In genomic region chr17:74289688-74290087, GRCh38 we compare ENCODE assay signal across 18 cellular contexts. TPM values are rescaled to one million over a fixed set of nuclear protein-coding genes. Genes with fewer than 3 reads are reported as not detected.
DNase-seq lines count a peak whose midpoint lies in the region; ATAC-seq and TF ChIP-seq lines count a peak whose summit lies in the region.
"Had no signal": no experiment of that assay in that cellular context is flagged by ENCODE, and none has a peak within 500 bp of the region (broad histone marks: within the 10 kb centered on the region; RNA-seq: fewer than 3 reads in every experiment).

No MANE protein-coding gene starts in this region.

- H3K27ac ChIP-seq in prostate gland = no peak overlapping the region

- H3K4me3 Mint-ChIP-seq in activated CD4-positive, alpha-beta memory T cell treated with anti-CD3 and anti-CD28 coated beads, Interleukin-2, amount 10 ng/mL, durations not matched to agents 7 days and 5 days = no peak overlapping the region
- no peak overlapping the region for H3K4me3 Mint-ChIP-seq in stimulated activated memory B cell treated with anti-CD40 and anti-IgM and Interleukin-4, amounts not matched to agents 10 μg/mL and 1 μg/mL and 100 μg/mL, for 72 hours
- H3K4me3 Mint-ChIP-seq: B cell, H9, IgD-negative memory B cell had no signal

- no peak for TF ChIP-seq POLR2A in prostate gland (IDR thresholded peaks at IDR 0.05)

- peaks cover 44% of the 10 kb centered on the region for H3K4me1 Mint-ChIP-seq in activated CD4-positive, alpha-beta memory T cell treated with anti-CD3 and anti-CD28 coated beads, Interleukin-2, amount 10 ng/mL, durations not matched to agents 7 days and 5 days
- peaks cover 12% of the 10 kb centered on the region for H3K4me1 Mint-ChIP-seq in stimulated activated memory B cell treated with anti-CD40 and anti-IgM and Interleukin-4, amounts not matched to agents 10 μg/mL and 1 μg/mL and 100 μg/mL, for 72 hours
- H3K4me1 Mint-ChIP-seq: B cell had no signal

- peak overlapping the region; percentile 21 for H3K27ac Mint-ChIP-seq in activated CD4-positive, alpha-beta memory T cell treated with anti-CD3 and anti-CD28 coated beads, Interleukin-2, amount 10 ng/mL, durations not matched to agents 7 days and 5 days
- H3K27ac Mint-ChIP-seq in stimulated activated memory B cell treated with anti-CD40 and anti-IgM and Interleukin-4, amounts not matched to agents 10 μg/mL and 1 μg/mL and 100 μg/mL, for 72 hours = no peak overlapping the region
- H3K27ac Mint-ChIP-seq: B cell, H9 had no signal

- H3K36me3 Mint-ChIP-seq in activated CD4-positive, alpha-beta memory T cell treated with anti-CD3 and anti-CD28 coated beads, Interleukin-2, amount 10 ng/mL, durations not matched to agents 7 days and 5 days (ENCODE audit: low read depth) = no peaks in the 10 kb centered on the region
- no peaks in the 10 kb centered on the region for H3K36me3 Mint-ChIP-seq in stimulated activated memory B cell treated with anti-CD40 and anti-IgM and Interleukin-4, amounts not matched to agents 10 μg/mL and 1 μg/mL and 100 μg/mL, for 72 hours

- no peaks in the 10 kb centered on the region for H3K27me3 Mint-ChIP-seq in activated CD4-positive, alpha-beta memory T cell treated with anti-CD3 and anti-CD28 coated beads, Interleukin-2, amount 10 ng/mL, durations not matched to agents 7 days and 5 days
- H3K27me3 Mint-ChIP-seq in stimulated activated memory B cell treated with anti-CD40 and anti-IgM and Interleukin-4, amounts not matched to agents 10 μg/mL and 1 μg/mL and 100 μg/mL, for 72 hours = peaks cover 34% of the 10 kb centered on the region

- no peaks in the 10 kb centered on the region for H3K9me3 Mint-ChIP-seq in activated CD4-positive, alpha-beta memory T cell treated with anti-CD3 and anti-CD28 coated beads, Interleukin-2, amount 10 ng/mL, durations not matched to agents 7 days and 5 days
- peaks cover under 1% of the 10 kb centered on the region for H3K9me3 Mint-ChIP-seq in stimulated activated memory B cell treated with anti-CD40 and anti-IgM and Interleukin-4, amounts not matched to agents 10 μg/mL and 1 μg/mL and 100 μg/mL, for 72 hours

- H3K36me3 ChIP-seq in GM06990 (ENCODE audit: control insufficient read depth, insufficient read depth, low read length) (no peaks in the 10 kb centered on the region), prostate gland (no peaks in the 10 kb centered on the region)

- no peaks in the 10 kb centered on the region for H3K4me1 ChIP-seq in prostate gland (replicated peaks)

- POLR2A ChIA-PET in activated CD4-positive, alpha-beta memory T cell treated with anti-CD3 and anti-CD28 coated beads, Interleukin-2, amount 10 ng/mL, durations not matched to agents 7 days and 5 days (lab: Charles Lee) = no interaction called here
- POLR2A ChIA-PET in HEK293T (lab: Yijun Ruan, JAX) = no interaction called here

- TF ChIP-seq CTCF in GM06990 (IDR thresholded peaks at IDR 0.05; ENCODE audit: insufficient read depth, low read length, poor library complexity, severe bottlenecking) (no peak), prostate gland (IDR thresholded peaks at IDR 0.05) (no peak)

- WGBS in prostate gland = 79% methylated on average over 11 of the region's 11 CpGs

- CTCF ChIA-PET in activated CD4-positive, alpha-beta memory T cell treated with anti-CD3 and anti-CD28 coated beads, Interleukin-2, amount 10 ng/mL, durations not matched to agents 7 days and 5 days (lab: Charles Lee) = no interaction called here
- CTCF ChIA-PET in HEK293T (lab: Yijun Ruan, JAX) = no interaction called here

- H3K9me3 ChIP-seq in prostate gland = no peaks in the 10 kb centered on the region

- H3K4me3 ChIP-seq in GM06990 (replicated peaks; ENCODE audit: low read depth, low read length) (no peak overlapping the region), prostate gland (no peak overlapping the region)

- peak; percentile 48 for DNase-seq in Right ventricle myocardium inferior (ENCODE audit: missing footprints)
- no peak for DNase-seq in left ventricle myocardium superior
- peak; percentile 41 for DNase-seq in GM06990 (ENCODE audit: extremely low read depth, insufficient read length)
- DNase-seq in activated CD4-positive, alpha-beta memory T cell treated with anti-CD3 and anti-CD28 coated beads, Interleukin-2, amount 10 ng/mL, durations not matched to agents 7 days and 5 days = no peak
- DNase-seq in HEK293T (ENCODE audit: extremely low spot score) = no peak
- no peak for DNase-seq in prostate gland (ENCODE audit: low spot score)
- no peak for DNase-seq in NCI-H2107 treated with DMSO at 0.1 percent for 48 hours (lab: John Stamatoyannopoulos, UW; ENCODE audit: unreplicated experiment)
- DNase-seq: ACHN, H9, NCI-H187 treated with DMSO at 0.1 percent for 48 hours, NCI-H2171, NCI-H446 treated with DMSO at 0.1 percent for 48 hours, NCI-H774, SHP77 had no signal

- H3K27me3 ChIP-seq in GM06990 (replicated peaks; ENCODE audit: control insufficient read depth, insufficient read depth, low read length) (no peaks in the 10 kb centered on the region), prostate gland (replicated peaks; ENCODE audit: insufficient read depth) (no peaks in the 10 kb centered on the region)

- intact Hi-C loops in Right ventricle myocardium inferior (cut with DNase I) (no loop called here), left ventricle myocardium superior (cut with micrococcal nuclease) (no loop called here), prostate gland (cut with DNase I) (no loop called here)

- ATAC-seq in Right ventricle myocardium inferior (no peak), left ventricle myocardium superior (no peak)
- peak; percentile 47 for ATAC-seq in stimulated activated memory B cell treated with anti-CD40 and anti-IgM and Interleukin-4, amounts not matched to agents 10 μg/mL and 1 μg/mL and 100 μg/mL, for 72 hours

TF ChIP-seq in HEK293T, 16 proteins besides CTCF, POLR2A, EP300 and RAD21:
- TF ChIP-seq CTBP1 (IDR thresholded peaks at IDR 0.05; ENCODE audit: borderline replicate concordance) (no peak), PKNOX1 (IDR thresholded peaks at IDR 0.05) (no peak), ELF4 (IDR thresholded peaks at IDR 0.05) (no peak), BHLHE40 (IDR thresholded peaks at IDR 0.05; ENCODE audit: borderline replicate concordance) (no peak), SP1 (IDR thresholded peaks at IDR 0.05) (no peak)

RNA-seq across cellular contexts. Expression of gene DNAI2, which starts 15.7 kb away (rescaled TPM):
- total RNA-seq in Right ventricle myocardium inferior (not detected), left ventricle myocardium superior (not detected), prostate gland (1 to 10 TPM in 1 of 2 donors, not detected in 1; 4.3 TPM)
- 1 to 10 TPM; 2.5 to 3.1 TPM for total RNA-seq in activated CD4-positive, alpha-beta memory T cell treated with anti-CD3 and anti-CD28 coated beads, Interleukin-2, amount 10 ng/mL, durations not matched to agents 7 days and 5 days
- total RNA-seq: B cell, H9, LHCN-M2 had no signal

RNA-seq across cellular contexts. Expression of gene KIF19, which starts 36.3 kb away (rescaled TPM):
- total RNA-seq in Right ventricle myocardium inferior (0.16 TPM), left ventricle myocardium superior (0.30 TPM), prostate gland (under 1 TPM; 0.36 to 0.62 TPM)
- total RNA-seq in activated CD4-positive, alpha-beta memory T cell treated with anti-CD3 and anti-CD28 coated beads, Interleukin-2, amount 10 ng/mL, durations not matched to agents 7 days and 5 days = 1 to 10 TPM; 3.5 to 3.8 TPM
- total RNA-seq: B cell, LHCN-M2 had no signal

Comparison
In these comparisons a context has a peak if more than half of its experiments do, and no peak if none do; other contexts are left out.
1. DNase-seq: peak in Right ventricle myocardium inferior (single experiment) and GM06990 (single experiment); none in left ventricle myocardium superior (single experiment), activated CD4-positive, alpha-beta memory T cell treated with anti-CD3 and anti-CD28 coated beads, Interleukin-2, amount 10 ng/mL, durations not matched to agents 7 days and 5 days (single experiment), HEK293T (single experiment), prostate gland (single experiment) and NCI-H2107 treated with DMSO at 0.1 percent for 48 hours (single experiment).